8 cellular contexts compared by ENCODE assay signal in genomic region chrX:134144231-134144630, GRCh38.
DNase-seq lines count a peak whose midpoint lies in the region; ATAC-seq, FAIRE-seq and TF ChIP-seq lines count a peak whose summit lies in the region.

No MANE protein-coding gene starts in this region.

- BruUV-seq in HepG2 (replicated peaks; lab: Mats Ljungman, UMichigan): no TSS peak

- H3K79me2 ChIP-seq in HepG2 (ENCODE audit: insufficient read depth, low read length): no peaks in the 10 kb centered on the region

- no peaks in the 10 kb centered on the region for H3K9me3 ChIP-seq in RWPE2 (ENCODE audit: severe bottlenecking)
- H3K9me3 ChIP-seq in HepG2 (ENCODE audit: low read length): no peaks in the 10 kb centered on the region

- no peak for TF ChIP-seq POLR2A in HepG2 (IDR thresholded peaks at IDR 0.05; ENCODE audit: insufficient read depth in 1 of 2, low read depth in 2 of 2, low read length in 2 of 2)
- no peak for TF ChIP-seq POLR2A in H54 (IDR thresholded peaks at IDR 0.05; ENCODE audit: low read depth, low read length)

- H3K36me3 ChIP-seq in RWPE2 (ENCODE audit: low read depth) (no peaks in the 10 kb centered on the region), HepG2 (replicated peaks in 1 of 2; ENCODE audit: control insufficient read depth in 1 of 2, insufficient read depth in 2 of 2, low read length in 2 of 2) (no peaks in the 10 kb centered on the region), H7 (replicated peaks; ENCODE audit: control insufficient read depth, insufficient read depth, low read length) (no peaks in the 10 kb centered on the region)

- CTCF ChIA-PET in HepG2 (lab: Yijun Ruan, JAX; ENCODE audit: low intra/inter-chr PET ratio, low total read pairs): no interaction called here

- no peak for TF ChIP-seq EP300 in HepG2 (IDR thresholded peaks at IDR 0.05; ENCODE audit: low read depth in 2 of 2, low read length in 2 of 2)
- no peak for TF ChIP-seq EP300 in HepG2 (CRISPR knock-in tag; IDR thresholded peaks at IDR 0.05; ENCODE audit: borderline replicate concordance)

- no peak for TF ChIP-seq RAD21 in HepG2 (CRISPR knock-in tag; IDR thresholded peaks at IDR 0.05)

- H3K9ac ChIP-seq in HepG2 (ENCODE audit: insufficient read depth, low read depth, low read length): no peak overlapping the region

- ATAC-seq in HG02981 (IDR thresholded peaks at IDR 0.05; ENCODE audit: unreplicated experiment): peak; percentile 67
- peak; percentile 33; the same call in 1 of the 3 replicates for ATAC-seq in RWPE2 (ENCODE audit: low read depth)
- ATAC-seq in HepG2: peak; percentile 56; the same call in 1 of the 3 replicates

- H3K4me1 ChIP-seq in RWPE2 (ENCODE audit: insufficient read depth, poor library complexity, severe bottlenecking) (no peaks in the 10 kb centered on the region), HepG2 (ENCODE audit: insufficient read depth, low read length) (peaks cover 17% of the 10 kb centered on the region)

- no peak overlapping the region for H3K4me2 ChIP-seq in HepG2 (ENCODE audit: low read depth, low read length)

- POLR2A ChIA-PET in HepG2 (lab: Yijun Ruan, JAX): no interaction called here

- FAIRE-seq in HepG2 (lab: Jason Lieb, UNC) (peak; percentile 55), H54 (lab: Jason Lieb, UNC) (no peak)

- H2AFZ ChIP-seq in HepG2 (ENCODE audit: low read length): no peak overlapping the region

- no peaks in the 10 kb centered on the region for H4K20me1 ChIP-seq in HepG2 (ENCODE audit: insufficient read depth, low read length)

- H3K27ac ChIP-seq in RWPE2 (ENCODE audit: poor library complexity, severe bottlenecking) (no peak overlapping the region), HepG2 (ENCODE audit: extremely low read length, insufficient read depth, low read length) (no peak overlapping the region)

- 0% methylated on average over 1 of the region's 1 CpG for WGBS in HepG2 (ENCODE audit: low lambda C conversion rate)

- H3K4me3 ChIP-seq in RWPE2 (ENCODE audit: severe bottlenecking) (no peak overlapping the region), HepG2 (replicated peaks in 1 of 3; ENCODE audit: insufficient read depth in 1 of 3, low read depth in 2 of 3, low read length in 3 of 3) (no peak overlapping the region), H7 (ENCODE audit: insufficient read depth, low read depth, low read length) (no peak overlapping the region)

- in situ Hi-C loops in GM13977 (cut with MboI; ENCODE audit: low pct_unique_long_range_greater_than_20kb, low sequenced_read_pairs, unreplicated experiment) (no loop called here), HepG2 (cut with HindIII; ENCODE audit: extremely low pct_ligation_motif_present, low pct_unique_long_range_greater_than_20kb) (no loop called here)

- peak; percentile 3 for DNase-seq in AG08395 (ENCODE audit: low spot score)
- peak; percentile 14 for DNase-seq in GM13977 (ENCODE audit: low spot score)
- DNase-seq in RWPE2 (ENCODE audit: low spot score): no peak
- DNase-seq in HepG2 (ENCODE audit: low spot score): peak; percentile 25
- DNase-seq in HCEC 1CT: no peak
- DNase-seq in H7: no peak
- no peak for DNase-seq in H54 (ENCODE audit: insufficient read length, low spot score)

- no peaks in the 10 kb centered on the region for H3K27me3 ChIP-seq in RWPE2 (ENCODE audit: insufficient read depth, poor library complexity, severe bottlenecking)
- no peaks in the 10 kb centered on the region for H3K27me3 ChIP-seq in HepG2 (ENCODE audit: control insufficient read depth in 1 of 2, insufficient read depth in 2 of 2, low read length in 2 of 2)
- no peaks in the 10 kb centered on the region; the same call in 1 of the 2 replicates for H3K27me3 ChIP-seq in H7 (ENCODE audit: control insufficient read depth, insufficient read depth, low read length)

- TF ChIP-seq CTCF in GM13977 (IDR thresholded peaks at IDR 0.05; ENCODE audit: extremely low read depth, insufficient read depth, missing control alignments) (peak; percentile 61), RWPE2 (IDR thresholded peaks at IDR 0.05; ENCODE audit: poor library complexity, severe bottlenecking) (peak; percentile 27), HepG2 (CRISPR knock-in tag; IDR thresholded peaks at IDR 0.05) (peak; percentile 51)

- intact Hi-C loops in HepG2 (cut with micrococcal nuclease; ENCODE audit: unreplicated experiment): no loop called here

TF ChIP-seq in HepG2, 621 proteins besides CTCF, POLR2A, EP300 and RAD21:
- TF ChIP-seq FOXO1 (CRISPR knock-in tag; IDR thresholded peaks at IDR 0.05) (no peak), ZNF512B (CRISPR knock-in tag; IDR thresholded peaks at IDR 0.05; ENCODE audit: borderline replicate concordance) (no peak), STAG1 (CRISPR knock-in tag; IDR thresholded peaks at IDR 0.05) (peak; percentile 57), RFX1 (IDR thresholded peaks at IDR 0.05) (no peak), ZXDC (CRISPR knock-in tag; IDR thresholded peaks at IDR 0.05) (no peak), ZNF12 (CRISPR knock-in tag; IDR thresholded peaks at IDR 0.05) (no peak), MXD3 (CRISPR knock-in tag; IDR thresholded peaks at IDR 0.05) (no peak)

Comparison
In these comparisons a context has a peak if more than half of its experiments do, and no peak if none do; other contexts are left out.
1. DNase-seq: peak in AG08395 (single experiment), GM13977 (single experiment) and HepG2 (single experiment); none in RWPE2 (single experiment), HCEC 1CT (single experiment), H7 (single experiment) and H54 (single experiment).
2. Peak in every context shown above with its lines, with median percentiles within 50 percentile points of each other: CTCF ChIP-seq and ATAC-seq.